ENCODE assay signal across 23 cellular contexts in the genomic region with DNA sequence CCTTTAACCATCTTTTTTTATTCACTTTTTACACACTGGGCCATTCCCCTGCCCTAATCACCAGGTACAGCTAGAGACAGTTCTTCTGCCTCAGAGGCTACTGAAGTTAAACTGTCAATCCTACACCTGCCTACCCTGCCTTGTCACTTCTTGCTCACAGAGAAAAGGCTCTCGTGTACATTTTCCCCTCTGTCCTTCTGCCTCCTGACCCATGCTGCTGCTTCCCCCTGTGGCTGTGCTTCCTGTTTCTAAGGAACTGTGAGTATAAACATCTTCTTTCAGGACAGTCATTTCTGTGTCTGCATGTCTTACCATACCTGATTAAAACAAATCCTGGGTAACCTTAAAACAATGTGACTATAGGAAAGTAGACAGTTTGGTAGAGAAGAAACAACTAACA.
DNase-seq lines count a peak whose midpoint lies in the region; ATAC-seq, FAIRE-seq and TF ChIP-seq lines count a peak whose summit lies in the region.
"Had no signal": no experiment of that assay in that cellular context is flagged by ENCODE, and none has a peak within 500 bp of the region (broad histone marks: within the 10 kb centered on the region; RNA-seq: fewer than 3 reads in every experiment).

No MANE protein-coding gene starts in this region.

- TF ChIP-seq POLR2A in GM12878 (IDR thresholded peaks at IDR 0.05; ENCODE audit: low read depth, low read length): no peak

- in situ Hi-C loops in GM12878 (cut with MboI): no loop called here

- no peak overlapping the region for H3K27ac Mint-ChIP-seq in activated CD4-positive, alpha-beta T cell treated with anti-CD3 and anti-CD28 coated beads for 36 hours
- no peak overlapping the region for H3K27ac Mint-ChIP-seq in stimulated activated naive B cell treated with anti-CD40 and anti-IgM and Interleukin-4, amounts not matched to agents 10 μg/mL and 1 μg/mL and 100 μg/mL, for 72 hours
- H3K27ac Mint-ChIP-seq in Caco-2 (ENCODE audit: unreplicated experiment): no peak overlapping the region
- H3K27ac Mint-ChIP-seq: CD4-positive, alpha-beta memory T cell had no signal

- H3K4me2 ChIP-seq in OCI-LY3 (ENCODE audit: low read length) (peak overlapping the region; percentile 29; the same call in 1 of the 2 replicates), GM12878 (ENCODE audit: control insufficient read depth, insufficient read depth) (no peak overlapping the region)
- H3K4me2 ChIP-seq: BLaER1 had no signal

- TF ChIP-seq CTCF in OCI-LY3 (IDR thresholded peaks at IDR 0.05; ENCODE audit: low read depth, low read length) (no peak), GM12878 (IDR thresholded peaks at IDR 0.05 in 2 of 3, conservative IDR thresholded peaks at IDR 0.05 in 1 of 3; ENCODE audit: control insufficient read depth in 2 of 3, extremely low read depth in 1 of 3, insufficient read depth in 1 of 3, low read depth in 3 of 3, low read length in 3 of 3) (no peak), Caco-2 (IDR thresholded peaks at IDR 0.05; ENCODE audit: insufficient read depth in 1 of 2, low read depth in 1 of 2, low read length in 1 of 2, severe bottlenecking in 1 of 2, unreplicated experiment in 1 of 2) (no peak)

- H3K27me3 ChIP-seq in OCI-LY3 (ENCODE audit: low read depth, low read length) (no peaks in the 10 kb centered on the region), GM12878 (replicated peaks in 1 of 2; ENCODE audit: control insufficient read depth in 2 of 2, insufficient read depth in 2 of 2, low read length in 1 of 2) (no peaks in the 10 kb centered on the region), Caco-2 (replicated peaks; ENCODE audit: control insufficient read depth, insufficient read depth, low read length) (no peaks in the 10 kb centered on the region)
- H3K27me3 ChIP-seq: BLaER1, Peyer's patch had no signal

- H4K20me1 ChIP-seq in OCI-LY3 (ENCODE audit: insufficient read depth, low read length) (no peaks in the 10 kb centered on the region), GM12878 (ENCODE audit: control insufficient read depth, insufficient read depth) (no peaks in the 10 kb centered on the region)
- H4K20me1 ChIP-seq: BLaER1 had no signal

- BruUV-seq in GM12878 (replicated peaks; lab: Mats Ljungman, UMichigan) (no TSS peak), Caco-2 (replicated peaks; lab: Mats Ljungman, UMichigan) (no TSS peak)

- H2AFZ ChIP-seq in OCI-LY3 (ENCODE audit: low read depth, low read length) (no peak overlapping the region), GM12878 (ENCODE audit: control insufficient read depth, low read depth, low read length) (no peak overlapping the region)

- H3K4me1 Mint-ChIP-seq in activated CD4-positive, alpha-beta T cell treated with anti-CD3 and anti-CD28 coated beads for 36 hours: no peaks in the 10 kb centered on the region
- H3K4me1 Mint-ChIP-seq in stimulated activated naive B cell treated with anti-CD40 and anti-IgM and Interleukin-4, amounts not matched to agents 10 μg/mL and 1 μg/mL and 100 μg/mL, for 72 hours: peaks cover 0 to 4% of the 10 kb centered on the region in 2 donors
- no peaks in the 10 kb centered on the region for H3K4me1 Mint-ChIP-seq in Caco-2 (ENCODE audit: low read depth, unreplicated experiment)
- H3K4me1 Mint-ChIP-seq: CD4-positive, alpha-beta memory T cell had no signal

- H3K79me2 ChIP-seq in OCI-LY3 (ENCODE audit: low read length): no peaks in the 10 kb centered on the region
- no peaks in the 10 kb centered on the region for H3K79me2 ChIP-seq in GM12878 (ENCODE audit: control insufficient read depth, insufficient read depth, low read length)

- H3K9ac ChIP-seq in OCI-LY3 (ENCODE audit: low read length): no peak overlapping the region
- no peak overlapping the region for H3K9ac ChIP-seq in GM12878 (ENCODE audit: control insufficient read depth, insufficient read depth, low read length)
- H3K9ac ChIP-seq: BLaER1 had no signal

- no peak overlapping the region for H3K27ac ChIP-seq in OCI-LY3 (ENCODE audit: low read length)
- H3K27ac ChIP-seq in GM12878 (ENCODE audit: control insufficient read depth, insufficient read depth): no peak overlapping the region
- H3K27ac ChIP-seq: 22Rv1, BLaER1, Peyer's patch had no signal

- H3K36me3 ChIP-seq in OCI-LY3 (replicated peaks; ENCODE audit: low read depth, low read length): no peaks in the 10 kb centered on the region
- H3K36me3 ChIP-seq in GM12878 (ENCODE audit: control insufficient read depth in 2 of 2, insufficient read depth in 2 of 2, low read length in 1 of 2): no peaks in the 10 kb centered on the region
- H3K36me3 ChIP-seq in Caco-2 (ENCODE audit: control insufficient read depth, insufficient read depth, low read length): no peaks in the 10 kb centered on the region
- H3K36me3 ChIP-seq: BLaER1, Peyer's patch had no signal

- CTCF ChIA-PET in activated CD4-positive, alpha-beta T cell treated with anti-CD3 and anti-CD28 coated beads for 36 hours (lab: Charles Lee): no interaction called here
- CTCF ChIA-PET in GM12878 (lab: Yijun Ruan, JAX): no interaction called here
- CTCF ChIA-PET in Caco-2 (lab: Charles Lee): no interaction called here

- RAD21 ChIA-PET in GM12878 (lab: Charles Lee; ENCODE audit: unreplicated experiment): no interaction called here

- no peak for TF ChIP-seq EP300 in GM12878 (IDR thresholded peaks at IDR 0.05; ENCODE audit: borderline replicate concordance in 1 of 2, control insufficient read depth in 1 of 2, low read depth in 2 of 2, low read length in 2 of 2)

- DNase-seq in activated CD4-positive, alpha-beta T cell treated with anti-CD3 and anti-CD28 coated beads for 36 hours: no peak
- no peak for DNase-seq in activated CD4-positive, alpha-beta T cell treated with anti-CD3 and anti-CD28 coated beads for 1 hour
- DNase-seq in GM12878 (ENCODE audit: low read depth, low spot score) (no peak), Caco-2 (no peak)
- DNase-seq in stimulated activated naive B cell treated with anti-CD40 and anti-IgM and Interleukin-4, amounts not matched to agents 10 μg/mL and 1 μg/mL and 100 μg/mL, for 72 hours: no peak
- DNase-seq: ACHN; CD4-positive, alpha-beta memory T cell; GDM1; HCEC 1CT; KBM-7; NCI-H1105; NCI-H146; NCI-H2029; NCI-H2227 treated with DMSO at 0.1 percent for 48 hours; NCI-H510A; NCI-H748 treated with DMSO at 0.1 percent for 48 hours; Peyer's patch had no signal

- H3K4me3 Mint-ChIP-seq in activated CD4-positive, alpha-beta T cell treated with anti-CD3 and anti-CD28 coated beads for 36 hours: no peak overlapping the region
- H3K4me3 Mint-ChIP-seq in stimulated activated naive B cell treated with anti-CD40 and anti-IgM and Interleukin-4, amounts not matched to agents 10 μg/mL and 1 μg/mL and 100 μg/mL, for 72 hours: no peak overlapping the region
- no peak overlapping the region for H3K4me3 Mint-ChIP-seq in Caco-2 (ENCODE audit: unreplicated experiment)
- H3K4me3 Mint-ChIP-seq: CD4-positive, alpha-beta memory T cell had no signal

- H3K27me3 Mint-ChIP-seq in activated CD4-positive, alpha-beta T cell treated with anti-CD3 and anti-CD28 coated beads for 36 hours: peaks cover 20% of the 10 kb centered on the region
- H3K27me3 Mint-ChIP-seq in stimulated activated naive B cell treated with anti-CD40 and anti-IgM and Interleukin-4, amounts not matched to agents 10 μg/mL and 1 μg/mL and 100 μg/mL, for 72 hours: peaks cover 0 to 11% of the 10 kb centered on the region in 2 donors
- peaks cover 10% of the 10 kb centered on the region for H3K27me3 Mint-ChIP-seq in Caco-2 (ENCODE audit: insufficient read depth, unreplicated experiment)

- no peaks in the 10 kb centered on the region for H3K36me3 Mint-ChIP-seq in activated CD4-positive, alpha-beta T cell treated with anti-CD3 and anti-CD28 coated beads for 36 hours (ENCODE audit: low read depth)
- H3K36me3 Mint-ChIP-seq in stimulated activated naive B cell treated with anti-CD40 and anti-IgM and Interleukin-4, amounts not matched to agents 10 μg/mL and 1 μg/mL and 100 μg/mL, for 72 hours: no peaks in the 10 kb centered on the region
- H3K36me3 Mint-ChIP-seq in Caco-2 (ENCODE audit: insufficient read depth, unreplicated experiment): no peaks in the 10 kb centered on the region
- H3K36me3 Mint-ChIP-seq: CD4-positive, alpha-beta memory T cell had no signal

- SMC1A ChIA-PET in GM12878 (lab: Charles Lee; ENCODE audit: uncharacterized antibody, unreplicated experiment): no interaction called here

- no peak for FAIRE-seq in GM12878 (lab: Jason Lieb, UNC)

- TF ChIP-seq RAD21 in GM12878 (IDR thresholded peaks at IDR 0.05; ENCODE audit: insufficient read depth, low read depth, low read length): no peak

- POLR2A ChIA-PET in activated CD4-positive, alpha-beta T cell treated with anti-CD3 and anti-CD28 coated beads for 36 hours (lab: Charles Lee): no interaction called here
- POLR2A ChIA-PET in GM12878 (lab: Charles Lee) (no interaction called here), Caco-2 (lab: Charles Lee) (no interaction called here)

- intact Hi-C loops in activated CD4-positive, alpha-beta T cell treated with anti-CD3 and anti-CD28 coated beads for 36 hours (cut with DNase I, micrococcal nuclease): no loop called here
- intact Hi-C loops in GM12878 (cut with micrococcal nuclease; ENCODE audit: unreplicated experiment): no loop called here
- intact Hi-C loops in Caco-2 (cut with micrococcal nuclease; ENCODE audit: unreplicated experiment): no loop called here

- H3K9me3 Mint-ChIP-seq in activated CD4-positive, alpha-beta T cell treated with anti-CD3 and anti-CD28 coated beads for 36 hours (ENCODE audit: low read depth): no peaks in the 10 kb centered on the region
- no peaks in the 10 kb centered on the region for H3K9me3 Mint-ChIP-seq in stimulated activated naive B cell treated with anti-CD40 and anti-IgM and Interleukin-4, amounts not matched to agents 10 μg/mL and 1 μg/mL and 100 μg/mL, for 72 hours
- no peaks in the 10 kb centered on the region for H3K9me3 Mint-ChIP-seq in Caco-2 (ENCODE audit: unreplicated experiment)
- H3K9me3 Mint-ChIP-seq: CD4-positive, alpha-beta memory T cell had no signal

- WGBS in GM12878 (ENCODE audit: insufficient coverage, insufficient replicate concordance, low lambda C conversion rate, missing lambda C conversion rate): 0% methylated on average over 1 of the region's 1 CpG

- H3K9me3 ChIP-seq in OCI-LY3 (ENCODE audit: insufficient read depth, low read length): no peaks in the 10 kb centered on the region
- H3K9me3 ChIP-seq in GM12878 (replicated peaks; ENCODE audit: control insufficient read depth, insufficient read depth, low read length): no peaks in the 10 kb centered on the region
- H3K9me3 ChIP-seq in Caco-2: no peaks in the 10 kb centered on the region
- H3K9me3 ChIP-seq: BLaER1, Peyer's patch had no signal

- H3K4me3 ChIP-seq in OCI-LY3 (ENCODE audit: low read length) (no peak overlapping the region), GM12878 (no peak overlapping the region), Caco-2 (ENCODE audit: low read depth, low read length) (no peak overlapping the region)
- H3K4me3 ChIP-seq: BLaER1, Peyer's patch had no signal

- peaks cover 33% of the 10 kb centered on the region for H3K4me1 ChIP-seq in OCI-LY3 (ENCODE audit: low read length)
- H3K4me1 ChIP-seq in GM12878 (ENCODE audit: control insufficient read depth, insufficient read depth, low read length): peaks cover 6% of the 10 kb centered on the region
- no peaks in the 10 kb centered on the region for H3K4me1 ChIP-seq in Caco-2
- H3K4me1 ChIP-seq: Peyer's patch had no signal

- ATAC-seq in activated CD4-positive, alpha-beta T cell treated with anti-CD3 and anti-CD28 coated beads for 36 hours: peak; percentile 26
- peak; percentile 28 for ATAC-seq in GM12878
- ATAC-seq in stimulated activated naive B cell treated with anti-CD40 and anti-IgM and Interleukin-4, amounts not matched to agents 10 μg/mL and 1 μg/mL and 100 μg/mL, for 72 hours (replicated peaks): peak; percentile 68 to 75
- ATAC-seq in GM21526 (IDR thresholded peaks at IDR 0.05; ENCODE audit: low FRiP score, unreplicated experiment): no peak
- ATAC-seq in HG02884 (IDR thresholded peaks at IDR 0.05; ENCODE audit: unreplicated experiment): no peak
- ATAC-seq: SK-N-SH treated with all-trans-retinoic acid at 6 μM for 48 hours had no signal

Comparison
In these comparisons a context has a peak if more than half of its experiments do, and no peak if none do; other contexts are left out.
1. ATAC-seq: peak in activated CD4-positive, alpha-beta T cell treated with anti-CD3 and anti-CD28 coated beads for 36 hours (single experiment), GM12878 (single experiment) and stimulated activated naive B cell treated with anti-CD40 and anti-IgM and Interleukin-4, amounts not matched to agents 10 μg/mL and 1 μg/mL and 100 μg/mL, for 72 hours (2 of 2); none in GM21526 (single experiment) and HG02884 (single experiment).